In genomic region chr17:78734841-78735641, GRCh38 we compare ENCODE assay signal across 10 cellular contexts. TPM values are rescaled to one million over a fixed set of nuclear protein-coding genes. Genes with fewer than 3 reads are reported as not detected.
DNase-seq lines count a peak whose midpoint lies in the region; ATAC-seq and TF ChIP-seq lines count a peak whose summit lies in the region.
"Had no signal": no experiment of that assay in that cellular context is flagged by ENCODE, and none has a peak within 500 bp of the region (broad histone marks: within the 10 kb centered on the region; RNA-seq: fewer than 3 reads in every experiment).

No MANE protein-coding gene starts in this region.

- H3K27me3 Mint-ChIP-seq in mesothelial cell of epicardium (ENCODE audit: low read depth) = no peaks in the 10 kb centered on the region

- peaks cover 42% of the 10 kb centered on the region for H3K4me1 Mint-ChIP-seq in mesothelial cell of epicardium

- H3K27me3 ChIP-seq in right atrium auricular region (no peaks in the 10 kb centered on the region), ascending aorta (no peaks in the 10 kb centered on the region), upper lobe of right lung (no peaks in the 10 kb centered on the region)

- H3K36me3 ChIP-seq in right atrium auricular region (no peaks in the 10 kb centered on the region), ascending aorta (no peaks in the 10 kb centered on the region), upper lobe of right lung (no peaks in the 10 kb centered on the region)

- H3K9me3 ChIP-seq in right atrium auricular region (no peaks in the 10 kb centered on the region), ascending aorta (no peaks in the 10 kb centered on the region), upper lobe of right lung (no peaks in the 10 kb centered on the region)

- no peak for ATAC-seq in upper lobe of right lung
- ATAC-seq in HG03095 (IDR thresholded peaks at IDR 0.05; ENCODE audit: unreplicated experiment) = no peak

- no peak overlapping the region for H3K4me3 Mint-ChIP-seq in mesothelial cell of epicardium

- no peaks in the 10 kb centered on the region for H3K36me3 Mint-ChIP-seq in mesothelial cell of epicardium

- DNase-seq in right atrium auricular region (ENCODE audit: low spot score) = no peak
- no peak for DNase-seq in cardiac septum (ENCODE audit: low spot score)
- no peak for DNase-seq in ascending aorta (ENCODE audit: low spot score in 2 of 2)
- no peak for DNase-seq in mesothelial cell of epicardium (ENCODE audit: low spot score in 2 of 2, unreplicated experiment in 2 of 2)
- no peak for DNase-seq in upper lobe of right lung
- no peak for DNase-seq in central memory CD4-positive, alpha-beta T cell
- no peak for DNase-seq in NCI-H524 treated with DMSO at 0.1 percent for 48 hours (lab: John Stamatoyannopoulos, UW)
- DNase-seq: DND-41, foreskin melanocyte had no signal

- intact Hi-C loops in cardiac septum (cut with DNase I) (loop anchor here (5.0 kb wide), 1 partner anchor 47 kb away; the partner anchor contains the start of gene CYTH1), ascending aorta (cut with DNase I) (no loop called here), upper lobe of right lung (cut with DNase I) (no loop called here)

- no peaks in the 10 kb centered on the region for H3K9me3 Mint-ChIP-seq in mesothelial cell of epicardium

- H3K4me1 ChIP-seq in right atrium auricular region = peaks cover 0 to 71% of the 10 kb centered on the region in 2 donors
- H3K4me1 ChIP-seq in ascending aorta = peaks cover 7 to 14% of the 10 kb centered on the region in 2 donors
- H3K4me1 ChIP-seq in upper lobe of right lung = peaks cover 50% of the 10 kb centered on the region

- H3K4me3 ChIP-seq in right atrium auricular region (peak overlapping the region; percentile 43 to 46), ascending aorta (peak overlapping the region; percentile 46 to 58), upper lobe of right lung (peak overlapping the region; percentile 67)

- H3K27ac ChIP-seq in right atrium auricular region (peak overlapping the region; percentile 74 to 85), ascending aorta (peak overlapping the region in 1 of 2 donors; percentile 29), upper lobe of right lung (peak overlapping the region; percentile 89)

- TF ChIP-seq CTCF in right atrium auricular region (IDR thresholded peaks at IDR 0.05) (no peak), ascending aorta (IDR thresholded peaks at IDR 0.05) (no peak), mesothelial cell of epicardium (IDR thresholded peaks at IDR 0.05; ENCODE audit: unreplicated experiment) (no peak), upper lobe of right lung (IDR thresholded peaks at IDR 0.05) (no peak)

- peak overlapping the region; percentile 47 for H3K27ac Mint-ChIP-seq in mesothelial cell of epicardium

RNA-seq across cellular contexts. Expression of gene CYTH1, which starts 47.0 kb away (rescaled TPM):
- total RNA-seq in right atrium auricular region = 10 to 100 TPM; 23.8 to 31.0 TPM
- total RNA-seq in cardiac septum = 29.4 TPM
- 46.5 TPM for total RNA-seq in ascending aorta
- total RNA-seq in mesothelial cell of epicardium = 40.3 to 44.3 TPM (median 42.8 TPM) in 3 replicates
- total RNA-seq in upper lobe of right lung = 103 TPM
